ENCODE assay signal across 9 cellular contexts in the genomic region with DNA sequence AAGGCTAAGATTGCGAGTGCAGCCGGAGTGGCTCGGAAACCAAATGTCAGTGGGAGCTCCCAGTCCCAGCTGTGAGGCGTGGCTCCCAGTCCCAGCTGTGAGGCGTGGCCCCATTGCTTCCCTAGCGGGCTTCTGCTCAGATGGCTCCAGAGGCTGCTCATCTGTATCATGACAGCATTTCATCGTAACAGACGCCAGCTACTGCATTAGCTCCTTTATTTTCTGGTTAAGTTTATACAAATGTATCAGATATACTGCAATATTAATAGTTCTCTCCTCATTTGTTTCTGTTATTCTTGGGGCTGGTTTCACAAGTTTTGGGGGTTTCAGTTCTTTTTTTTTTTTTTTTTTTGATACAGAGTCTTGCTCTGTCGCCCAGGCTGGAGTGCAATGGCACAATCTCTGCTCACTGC. TPM values are rescaled to one million over a fixed set of nuclear protein-coding genes. Genes with fewer than 3 reads are reported as not detected.
DNase-seq lines count a peak whose midpoint lies in the region; ATAC-seq and TF ChIP-seq lines count a peak whose summit lies in the region.
"Had no signal": no experiment of that assay in that cellular context is flagged by ENCODE, and none has a peak within 500 bp of the region (broad histone marks: within the 10 kb centered on the region; RNA-seq: fewer than 3 reads in every experiment).

No MANE protein-coding gene starts in this region.

- intact Hi-C loops in heart right ventricle (cut with DNase I) = no loop called here

- peak; percentile 86 for ATAC-seq in GM18511 (IDR thresholded peaks at IDR 0.05; ENCODE audit: unreplicated experiment)
- peak; percentile 73 for ATAC-seq in GM21529 (IDR thresholded peaks at IDR 0.05; ENCODE audit: unreplicated experiment)
- peak; percentile 61 for ATAC-seq in HG03378 (IDR thresholded peaks at IDR 0.05; ENCODE audit: unreplicated experiment)
- ATAC-seq in heart right ventricle = peak in 7 of 8 donors; percentile 76 to 88 (median 81)
- ATAC-seq in GM18520 (IDR thresholded peaks at IDR 0.05; ENCODE audit: unreplicated experiment) = no peak
- ATAC-seq in stimulated activated naive CD8-positive, alpha-beta T cell treated with anti-CD3 and anti-CD28 coated beads, Interleukin-15, Interleukin-2, amounts not matched to agents 100 U/mL and 50 U/mL, for 24 hours = no peak
- ATAC-seq: pancreas had no signal

- DNase-seq in heart right ventricle (peak; percentile 32), NCI-H1092 (lab: John Stamatoyannopoulos, UW) (no peak), NCI-H146 treated with DMSO at 0.1 percent for 48 hours (lab: John Stamatoyannopoulos, UW; ENCODE audit: unreplicated experiment) (no peak)
- DNase-seq in stimulated activated naive CD8-positive, alpha-beta T cell treated with anti-CD3 and anti-CD28 coated beads, Interleukin-15, Interleukin-2, amounts not matched to agents 100 U/mL and 50 U/mL, for 24 hours = no peak
- DNase-seq: pancreas had no signal

- no peaks in the 10 kb centered on the region for H3K9me3 ChIP-seq in heart right ventricle
- H3K9me3 ChIP-seq: pancreas had no signal

- peaks cover 0 to 23% (median 9%) of the 10 kb centered on the region in 7 donors for H3K27me3 ChIP-seq in heart right ventricle
- H3K27me3 ChIP-seq: pancreas had no signal

- H3K4me3 ChIP-seq in heart right ventricle = no peak overlapping the region
- H3K4me3 ChIP-seq: pancreas had no signal

- H3K36me3 ChIP-seq in heart right ventricle = no peaks in the 10 kb centered on the region
- H3K36me3 ChIP-seq: pancreas had no signal

- H3K27ac ChIP-seq in heart right ventricle = no peak overlapping the region
- H3K27ac ChIP-seq: pancreas had no signal

- WGBS in heart right ventricle, 2 donors = 60 to 61% methylated on average over 9 of the region's 9 CpGs

- H3K4me1 ChIP-seq in heart right ventricle = no peaks in the 10 kb centered on the region
- H3K4me1 ChIP-seq: pancreas had no signal

- TF ChIP-seq CTCF in heart right ventricle (IDR thresholded peaks at IDR 0.05) = no peak

RNA-seq across cellular contexts. Expression of gene TBXT, which starts 34.7 kb away (rescaled TPM):
- not detected for total RNA-seq in heart right ventricle
- polyA plus RNA-seq in heart right ventricle = not detected
- total RNA-seq: pancreas had no signal
- polyA plus RNA-seq: pancreas had no signal

Comparison
In these comparisons a context has a peak if more than half of its experiments do, and no peak if none do; other contexts are left out.
1. ATAC-seq: peak in GM18511 (single experiment), GM21529 (single experiment), HG03378 (single experiment) and heart right ventricle (7 of 8); none in GM18520 (single experiment) and stimulated activated naive CD8-positive, alpha-beta T cell treated with anti-CD3 and anti-CD28 coated beads, Interleukin-15, Interleukin-2, amounts not matched to agents 100 U/mL and 50 U/mL, for 24 hours (single experiment).
2. DNase-seq: peak in heart right ventricle (2 of 2); none in NCI-H1092 (single experiment), NCI-H146 treated with DMSO at 0.1 percent for 48 hours (single experiment) and stimulated activated naive CD8-positive, alpha-beta T cell treated with anti-CD3 and anti-CD28 coated beads, Interleukin-15, Interleukin-2, amounts not matched to agents 100 U/mL and 50 U/mL, for 24 hours (single experiment).